ENCODE assay signal across 9 cellular contexts in genomic region chr1:31760901-31761470, GRCh38. TPM values are rescaled to one million over a fixed set of nuclear protein-coding genes. Genes with fewer than 3 reads are reported as not detected.
A peak's percentile ranks its signal among the peaks of the same experiment; 100 is the strongest.
DNase-seq lines count a peak whose midpoint lies in the region; ATAC-seq lines count a peak whose summit lies in the region.
"Had no signal": no experiment of that assay in that cellular context is flagged by ENCODE, and none has a peak within 500 bp of the region (broad histone marks: within the 10 kb centered on the region; RNA-seq: fewer than 3 reads in every experiment).

No MANE protein-coding gene starts in this region.

- H3K27ac ChIP-seq in esophagus (ENCODE audit: low read depth in 2 of 2, low read length in 1 of 2) = no peak overlapping the region
- no peak overlapping the region for H3K27ac ChIP-seq in stomach smooth muscle (ENCODE audit: low read length)
- H3K27ac ChIP-seq: epithelial cell of prostate had no signal

- peaks cover 2 to 9% of the 10 kb centered on the region in 2 donors for H3K4me1 ChIP-seq in esophagus (ENCODE audit: control insufficient read depth in 2 of 2, insufficient read depth in 2 of 2, low read length in 1 of 2)
- H3K4me1 ChIP-seq in stomach smooth muscle (ENCODE audit: control insufficient read depth, insufficient read depth, low read length) = peaks cover 38% of the 10 kb centered on the region

- H3K36me3 ChIP-seq in esophagus (ENCODE audit: control insufficient read depth in 2 of 2, insufficient read depth in 2 of 2, low read length in 1 of 2) (no peaks in the 10 kb centered on the region), stomach smooth muscle (ENCODE audit: control insufficient read depth in 2 of 2, insufficient read depth in 2 of 2, low read length in 2 of 2) (no peaks in the 10 kb centered on the region)

- H3K27me3 ChIP-seq in esophagus (ENCODE audit: control insufficient read depth in 1 of 2, insufficient read depth in 2 of 2, low read length in 2 of 2) (peaks cover 0 to 9% of the 10 kb centered on the region in 2 donors), stomach smooth muscle (ENCODE audit: control insufficient read depth in 1 of 2, insufficient read depth in 2 of 2, low read length in 2 of 2) (peaks cover 7 to 15% of the 10 kb centered on the region in 2 donors)

- H3K4me3 ChIP-seq in esophagus (ENCODE audit: low read depth in 1 of 2, low read length in 2 of 2) = peak overlapping the region; percentile 23 to 40
- peak overlapping the region; percentile 62 to 73 for H3K4me3 ChIP-seq in stomach smooth muscle (ENCODE audit: low read length in 2 of 2)

- H3K9me3 ChIP-seq in esophagus (ENCODE audit: control insufficient read depth in 2 of 2, insufficient read depth in 1 of 2, low read depth in 1 of 2, low read length in 1 of 2) (no peaks in the 10 kb centered on the region), stomach smooth muscle (ENCODE audit: control insufficient read depth in 2 of 2, low read length in 2 of 2) (no peaks in the 10 kb centered on the region)

- 2% methylated on average over 17 to 27 of the region's 27 CpGs for whole genome bisulfite sequencing in esophagus, 2 donors

- DNase-seq in NCI-H1417 (lab: John Stamatoyannopoulos, UW) (peak; percentile 18 to 83 (median 82)), NCI-H1417 treated with DMSO at 0.1 percent for 48 hours (lab: John Stamatoyannopoulos, UW) (no peak), NCI-H82 (lab: John Stamatoyannopoulos, UW) (peak; percentile 76), activated T-cell treated with anti-CD3 and anti-CD28 coated beads for 4 hours (peak; percentile 59), myocyte (ENCODE audit: low read depth) (peak; percentile 87)

- no peak for ATAC-seq in GM19035 (IDR thresholded peaks at IDR 0.05; ENCODE audit: unreplicated experiment)

- peak overlapping the region; percentile 45 to 51 for H3K9ac ChIP-seq in stomach smooth muscle (ENCODE audit: low read length in 2 of 2)

RNA-seq across cellular contexts. Expression of gene ADGRB2, which starts 3.2 kb away (rescaled TPM):
- under 1 TPM; 0.34 to 0.51 TPM for polyA plus RNA-seq in esophagus
- total RNA-seq in myocyte = 15.8 and 20.2 TPM in 2 replicates
- 49.9 TPM for polyA plus RNA-seq in myocyte (2012)

RNA-seq across cellular contexts. Expression of gene SPOCD1, which starts 54.8 kb away (rescaled TPM):
- polyA plus RNA-seq in esophagus = under 1 TPM; 0.08 to 0.13 TPM
- 8.9 and 9.7 TPM in 2 replicates for total RNA-seq in myocyte
- 4.7 TPM for polyA plus RNA-seq in myocyte (2012)

RNA-seq across cellular contexts. Expression of gene COL16A1, which starts 57.2 kb away (rescaled TPM):
- polyA plus RNA-seq in esophagus = 10 to 100 TPM; 12.2 to 25.2 TPM
- 27.9 and 37.7 TPM in 2 replicates for total RNA-seq in myocyte
- 59.6 TPM for polyA plus RNA-seq in myocyte (2012)
